ENCODE assay signal across 2 cellular contexts in genomic region chr22:49923445-49923844, GRCh38.
A peak's percentile ranks its signal among the peaks of the same experiment; 100 is the strongest.
TF ChIP-seq lines count a peak whose summit lies in the region.

No MANE protein-coding gene starts in this region.

TF ChIP-seq in GM12878, 131 proteins besides CTCF, POLR2A, EP300 and RAD21 (continues in another document):
- TF ChIP-seq DPF2 (IDR thresholded peaks at IDR 0.05) (peak; percentile 28; the same call in 1 of the 2 replicates), MEF2B (IDR thresholded peaks at IDR 0.05; ENCODE audit: partially characterized antibody, poor library complexity, severe bottlenecking) (peak; percentile 68), ZNF687 (IDR thresholded peaks at IDR 0.05) (peak; percentile 95), GABPA (IDR thresholded peaks at IDR 0.05; ENCODE audit: low read depth) (no peak), CREB1 (IDR thresholded peaks at IDR 0.05; ENCODE audit: low read depth) (peak; percentile 71; the same call in 1 of the 2 replicates), ZNF384 (IDR thresholded peaks at IDR 0.05; ENCODE audit: borderline replicate concordance, low read depth, low read length) (no peak), KLF5 (IDR thresholded peaks at IDR 0.05; ENCODE audit: partially characterized antibody) (peak; percentile 53), YY1 (IDR thresholded peaks at IDR 0.05; ENCODE audit: low read depth, low read length) (0 out of 2 replicates have a peak, but pooled peaks have one; percentile 40), NBN (IDR thresholded peaks at IDR 0.05) (0 out of 2 replicates have a peak, but pooled peaks have one; percentile 42), SREBF2 (IDR thresholded peaks at IDR 0.05; ENCODE audit: low read length) (no peak), MTA2 (IDR thresholded peaks at IDR 0.05; ENCODE audit: low read depth) (peak; percentile 62; the same call in 1 of the 2 replicates), ZNF592 (IDR thresholded peaks at IDR 0.05) (peak; percentile 90), IKZF1 (conservative IDR thresholded peaks at IDR 0.05) (peak; percentile 46), YBX1 (IDR thresholded peaks at IDR 0.05) (no peak), MAX (IDR thresholded peaks at IDR 0.05; ENCODE audit: low read depth, low read length) (no peak), SP1 (IDR thresholded peaks at IDR 0.05; ENCODE audit: low read depth, low read length) (peak; percentile 46), STAT1 (conservative IDR thresholded peaks at IDR 0.05) (no peak), SPI1 (IDR thresholded peaks at IDR 0.05; ENCODE audit: borderline replicate concordance, insufficient read depth, low read depth, low read length) (no peak)

TF ChIP-seq in SK-N-SH treated with all-trans-retinoic acid at 6 μM for 48 hours, 23 proteins besides CTCF, POLR2A, EP300 and RAD21:
- no peak for TF ChIP-seq ZC3H10 (CRISPR knock-in tag; IDR thresholded peaks at IDR 0.05)
- no peak for TF ChIP-seq TOX (CRISPR knock-in tag; IDR thresholded peaks at IDR 0.05; ENCODE audit: borderline replicate concordance)
- no peak for TF ChIP-seq ZFP3 (CRISPR knock-in tag; IDR thresholded peaks at IDR 0.05)
- TF ChIP-seq PPARA (CRISPR knock-in tag; IDR thresholded peaks at IDR 0.05; ENCODE audit: borderline replicate concordance), result no peak
- TF ChIP-seq ARNTL (CRISPR knock-in tag; IDR thresholded peaks at IDR 0.05; ENCODE audit: borderline replicate concordance, low read depth), result no peak
- TF ChIP-seq ISL1 (CRISPR knock-in tag; IDR thresholded peaks at IDR 0.05), result no peak
- TF ChIP-seq ZNF8 (CRISPR knock-in tag; IDR thresholded peaks at IDR 0.05), result no peak
- TF ChIP-seq RARB (CRISPR knock-in tag; IDR thresholded peaks at IDR 0.05), result no peak
- TF ChIP-seq ZNF70 (CRISPR knock-in tag; IDR thresholded peaks at IDR 0.05), result no peak
TF ChIP-seq in SK-N-SH treated with all-trans-retinoic acid at 6 μM for 48 hours: peak in this region for 0.
